Comparison of ENCODE assay signal across 29 cellular contexts in genomic region chr1:175823401-175823800, GRCh38.
"Had no signal": no experiment of that assay in that cellular context is flagged by ENCODE, and none has a peak within 500 bp of the region (broad histone marks: within the 10 kb centered on the region; RNA-seq: fewer than 3 reads in every experiment).

No MANE protein-coding gene starts in this region.

- FAIRE-seq: astrocyte, TTC549, urothelium cell line had no signal

- H3K4me3 ChIP-seq: esophagus squamous epithelium, heart left ventricle, left lung, lower lobe of right lung, spleen, testis, transverse colon had no signal

- H3K4me1 ChIP-seq: esophagus squamous epithelium, left lung, lower lobe of right lung, spleen, testis, transverse colon had no signal

- H3K27ac Mint-ChIP-seq: activated CD4-positive, alpha-beta memory T cell treated with anti-CD3 and anti-CD28 coated beads, Interleukin-2, amount 10 ng/mL, durations not matched to agents 7 days and 5 days; activated CD4-positive, alpha-beta T cell treated with anti-CD3 and anti-CD28 coated beads, Interleukin-2, amount 10 ng/mL, durations not matched to agents 7 days and 5 days; activated T-helper 17 cell treated with anti-CD3 and anti-CD28 coated beads, Interleukin-2, amount 50 U/mL, for 72 hours; dendritic cell treated with granulocyte-macrophage colony-stimulating factor and Interleukin-4, amounts not matched to agents 40 ng/mL and 50 ng/mL, for 4 days; endodermal cell; nephron; T-helper 1 cell treated with Interleukin-12 subunit alpha and Interleukin-12 subunit beta and Interleukin-4 antibody, amounts not matched to agents 30 μg/mL and 1 μg/mL, for 36 hours had no signal

- H3K9me3 Mint-ChIP-seq: activated CD4-positive, alpha-beta memory T cell treated with anti-CD3 and anti-CD28 coated beads, Interleukin-2, amount 10 ng/mL, durations not matched to agents 7 days and 5 days; activated CD4-positive, alpha-beta T cell treated with anti-CD3 and anti-CD28 coated beads, Interleukin-2, amount 10 ng/mL, durations not matched to agents 7 days and 5 days; activated T-cell treated with anti-CD3 and anti-CD28 coated beads, Interleukin-2, amount 50 U/mL, for 4 hours; activated T-helper 17 cell treated with anti-CD3 and anti-CD28 coated beads, Interleukin-2, amount 50 U/mL, for 72 hours; central memory CD8-positive, alpha-beta T cell; dendritic cell treated with granulocyte-macrophage colony-stimulating factor and Interleukin-4, amounts not matched to agents 40 ng/mL and 50 ng/mL, for 4 days; T-helper 1 cell treated with Interleukin-12 subunit alpha and Interleukin-12 subunit beta and Interleukin-4 antibody, amounts not matched to agents 30 μg/mL and 1 μg/mL, for 36 hours had no signal

- H3K9me3 ChIP-seq: esophagus squamous epithelium, lower lobe of right lung, testis had no signal

- H3K36me3 ChIP-seq: brain microvascular endothelial cell, esophagus squamous epithelium, heart left ventricle, left lung, lower lobe of right lung, spleen, transverse colon had no signal

- H3K27me3 Mint-ChIP-seq: dendritic cell treated with granulocyte-macrophage colony-stimulating factor and Interleukin-4, amounts not matched to agents 40 ng/mL and 50 ng/mL, for 4 days had no signal

- ATAC-seq: activated T-cell treated with anti-CD3 and anti-CD28 coated beads, Interleukin-2, amount 50 U/mL, for 4 hours; activated T-helper 17 cell treated with anti-CD3 and anti-CD28 coated beads, Interleukin-2, amount 50 U/mL, for 72 hours; left lung; lower lobe of right lung; right cardiac atrium had no signal

- H3K4me1 Mint-ChIP-seq: activated CD4-positive, alpha-beta memory T cell treated with anti-CD3 and anti-CD28 coated beads, Interleukin-2, amount 10 ng/mL, durations not matched to agents 7 days and 5 days; activated CD4-positive, alpha-beta T cell treated with anti-CD3 and anti-CD28 coated beads, Interleukin-2, amount 10 ng/mL, durations not matched to agents 7 days and 5 days; activated T-helper 17 cell treated with anti-CD3 and anti-CD28 coated beads, Interleukin-2, amount 50 U/mL, for 72 hours; central memory CD8-positive, alpha-beta T cell had no signal

- H3K27ac ChIP-seq: brain microvascular endothelial cell, esophagus squamous epithelium, heart left ventricle, left lung, lower lobe of right lung, spleen, testis, transverse colon had no signal

- H3K27me3 ChIP-seq: brain microvascular endothelial cell, esophagus squamous epithelium, heart left ventricle, left lung, spleen, testis, transverse colon had no signal

- H3K4me3 Mint-ChIP-seq: activated CD4-positive, alpha-beta memory T cell treated with anti-CD3 and anti-CD28 coated beads, Interleukin-2, amount 10 ng/mL, durations not matched to agents 7 days and 5 days; activated CD4-positive, alpha-beta T cell treated with anti-CD3 and anti-CD28 coated beads, Interleukin-2, amount 10 ng/mL, durations not matched to agents 7 days and 5 days; activated T-cell treated with anti-CD3 and anti-CD28 coated beads, Interleukin-2, amount 50 U/mL, for 4 hours; activated T-helper 17 cell treated with anti-CD3 and anti-CD28 coated beads, Interleukin-2, amount 50 U/mL, for 72 hours; central memory CD8-positive, alpha-beta T cell; dendritic cell treated with granulocyte-macrophage colony-stimulating factor and Interleukin-4, amounts not matched to agents 40 ng/mL and 50 ng/mL, for 4 days; endodermal cell; nephron; T-helper 1 cell treated with Interleukin-12 subunit alpha and Interleukin-12 subunit beta and Interleukin-4 antibody, amounts not matched to agents 30 μg/mL and 1 μg/mL, for 36 hours had no signal

- DNase-seq: activated CD4-positive, alpha-beta memory T cell treated with anti-CD3 and anti-CD28 coated beads, Interleukin-2, amount 10 ng/mL, durations not matched to agents 7 days and 5 days; activated CD4-positive, alpha-beta T cell treated with anti-CD3 and anti-CD28 coated beads for 1 hour; activated CD4-positive, alpha-beta T cell treated with anti-CD3 and anti-CD28 coated beads, Interleukin-2, amount 10 ng/mL, durations not matched to agents 7 days and 5 days; activated gamma-delta T cell treated with Interleukin-2 at 50 U/mL for 16 hours; activated naive CD4-positive, alpha-beta T cell treated with anti-CD3 and anti-CD28 coated beads, Interleukin-2, amount 50 U/mL, for 16 hours; activated T-cell treated with anti-CD3 and anti-CD28 coated beads, Interleukin-2, amount 50 U/mL, for 4 hours; amniotic stem cell; brain microvascular endothelial cell; endodermal cell; esophagus squamous epithelium; hypothalamus; left lung; lower lobe of right lung; posterior cingulate gyrus; right cardiac atrium; spleen; stimulated activated naive CD4-positive, alpha-beta T cell; T-helper 9 cell; testis; transverse colon had no signal
